ENCODE assay signal across 9 cellular contexts in genomic region chr1:20981903-20982695, GRCh38.
A peak's percentile ranks its signal among the peaks of the same experiment; 100 is the strongest.
DNase-seq lines count a peak whose midpoint lies in the region; ATAC-seq and TF ChIP-seq lines count a peak whose summit lies in the region.
"Had no signal": no experiment of that assay in that cellular context is flagged by ENCODE, and none has a peak within 500 bp of the region (broad histone marks: within the 10 kb centered on the region; RNA-seq: fewer than 3 reads in every experiment).

No MANE protein-coding gene starts in this region.

- no peaks in the 10 kb centered on the region for H3K27me3 ChIP-seq in body of pancreas

- TF ChIP-seq POLR2A in body of pancreas (IDR thresholded peaks at IDR 0.05): no peak
- no peak for TF ChIP-seq POLR2A in GM18505 (IDR thresholded peaks at IDR 0.05; ENCODE audit: borderline replicate concordance, extremely low read depth, insufficient read depth, insufficient read length)

- DNase-seq in AG09309 (ENCODE audit: low read depth) (no peak), body of pancreas (peak in 1 of 4 donors; percentile 6), left lobe of liver (ENCODE audit: low spot score) (no peak)
- DNase-seq in activated T-cell treated with anti-CD3 and anti-CD28 coated beads, Interleukin-2, amount 50 U/mL, for 24 hours: no peak
- no peak for DNase-seq in activated effector memory CD4-positive, alpha-beta T cell treated with anti-CD3 and anti-CD28 coated beads, Interleukin-2, amount 50 U/mL, for 16 hours
- DNase-seq: central memory CD4-positive, alpha-beta T cell had no signal

- H3K4me3 Mint-ChIP-seq in activated T-cell treated with anti-CD3 and anti-CD28 coated beads, Interleukin-2, amount 50 U/mL, for 24 hours: no peak overlapping the region

- H3K4me3 ChIP-seq in AG09309 (ENCODE audit: control insufficient read depth, low read depth, low read length) (no peak overlapping the region), HEK293 (ENCODE audit: low read depth, low read length) (no peak overlapping the region), body of pancreas (no peak overlapping the region)

- intact Hi-C loops in body of pancreas (cut with DNase I): loop anchor here (10.0 kb wide), 1 partner anchor 213 kb away; no protein-coding TSS in a partner anchor

- TF ChIP-seq CTCF in AG09309 (IDR thresholded peaks at IDR 0.05; ENCODE audit: control insufficient read depth, insufficient read depth, low read depth, low read length, missing control alignments) (peak; percentile 34), HEK293 (tag by site-specific recombination; IDR thresholded peaks at IDR 0.05) (no peak), body of pancreas (IDR thresholded peaks at IDR 0.05) (peak; percentile 7 to 62 (median 41))

- H3K36me3 ChIP-seq in HEK293 (ENCODE audit: control insufficient read depth in 2 of 2, insufficient read depth in 1 of 2, low read length in 2 of 2) (peaks cover 0 to 6% of the 10 kb centered on the region in 2 experiments; a peak in 1 of 3 replicates), body of pancreas (replicated peaks in 1 of 2; ENCODE audit: insufficient read depth in 1 of 2, low read depth in 2 of 2) (no peaks in the 10 kb centered on the region)

- peaks cover 18% of the 10 kb centered on the region for H3K36me3 Mint-ChIP-seq in activated T-cell treated with anti-CD3 and anti-CD28 coated beads, Interleukin-2, amount 50 U/mL, for 24 hours (ENCODE audit: low read depth)

- no peak overlapping the region for H3K27ac Mint-ChIP-seq in activated T-cell treated with anti-CD3 and anti-CD28 coated beads, Interleukin-2, amount 50 U/mL, for 24 hours

- H3K4me1 ChIP-seq in HEK293 (ENCODE audit: control insufficient read depth, insufficient read depth, low read length) (peaks cover 8% of the 10 kb centered on the region), body of pancreas (no peaks in the 10 kb centered on the region)

- CTCF ChIA-PET in HEK293 (lab: Yijun Ruan, JAX): interaction anchor here (0.5 to 5.0 kb wide), 12 partner anchors 10 to 286 kb away, joined by 3 to 52 read pairs (median 4); no protein-coding TSS in a partner anchor

- H3K27me3 Mint-ChIP-seq in activated T-cell treated with anti-CD3 and anti-CD28 coated beads, Interleukin-2, amount 50 U/mL, for 24 hours: no peaks in the 10 kb centered on the region

- H3K9me3 Mint-ChIP-seq in activated T-cell treated with anti-CD3 and anti-CD28 coated beads, Interleukin-2, amount 50 U/mL, for 24 hours: no peaks in the 10 kb centered on the region

- POLR2A ChIA-PET in HEK293 (lab: Yijun Ruan, JAX): no interaction called here

- peaks cover 1% of the 10 kb centered on the region for H3K4me1 Mint-ChIP-seq in activated T-cell treated with anti-CD3 and anti-CD28 coated beads, Interleukin-2, amount 50 U/mL, for 24 hours (ENCODE audit: low read depth)

- H3K9me3 ChIP-seq in HEK293 (ENCODE audit: control insufficient read depth, insufficient read depth, low read depth, low read length): no peaks in the 10 kb centered on the region
- H3K9me3 ChIP-seq in body of pancreas: no peaks in the 10 kb centered on the region

- no peak overlapping the region; the same call in 1 of the 2 replicates for H3K27ac ChIP-seq in HEK293 (ENCODE audit: extremely low read depth, low read depth, low read length)
- no peak overlapping the region for H3K27ac ChIP-seq in body of pancreas

- ATAC-seq in body of pancreas (peak; percentile 52), left lobe of liver (peak; percentile 95), HG02870 (IDR thresholded peaks at IDR 0.05; ENCODE audit: unreplicated experiment) (no peak), GM18505 (IDR thresholded peaks at IDR 0.05; ENCODE audit: unreplicated experiment) (no peak)

TF ChIP-seq in HEK293, 187 proteins besides CTCF, POLR2A, EP300 and RAD21:
- peak; percentile 16; the same call in 1 of the 2 replicates for TF ChIP-seq ZNF654 (tag by site-specific recombination; IDR thresholded peaks at IDR 0.05; ENCODE audit: low read depth)
- TF ChIP-seq, protein P1, sequence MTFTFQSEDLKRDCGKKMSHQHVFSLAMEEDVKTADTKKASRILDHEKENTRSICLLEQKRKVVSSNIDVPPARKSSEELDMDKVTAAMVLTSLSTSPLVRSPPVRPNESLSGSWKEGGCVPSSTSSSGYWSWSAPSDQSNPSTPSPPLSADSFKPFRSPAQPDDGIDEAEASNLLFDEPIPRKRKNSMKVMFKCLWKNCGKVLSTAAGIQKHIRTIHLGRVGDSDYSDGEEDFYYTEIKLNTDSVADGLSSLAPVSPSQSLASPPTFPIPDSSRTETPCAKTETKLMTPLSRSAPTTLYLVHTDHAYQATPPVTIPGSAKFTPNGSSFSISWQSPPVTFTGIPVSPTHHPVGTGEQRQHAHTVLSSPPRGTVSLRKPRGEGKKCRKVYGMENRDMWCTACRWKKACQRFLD (tag by site-specific recombination; IDR thresholded peaks at IDR 0.05): no peak

Comparison
In these comparisons a context has a peak if more than half of its experiments do, and no peak if none do; other contexts are left out.
1. ATAC-seq: peak in body of pancreas (single experiment) and left lobe of liver (single experiment); none in HG02870 (single experiment) and GM18505 (single experiment).